Comparison of ENCODE assay signal across 8 cellular contexts in genomic region chr9:113675475-113675941, GRCh38.
DNase-seq lines count a peak whose midpoint lies in the region; ATAC-seq and TF ChIP-seq lines count a peak whose summit lies in the region.

No MANE protein-coding gene starts in this region.

- no peak overlapping the region for H3K9ac ChIP-seq in endodermal cell (ENCODE audit: extremely low read depth, low read length, poor library complexity, severe bottlenecking)

- no peak overlapping the region for H3K27ac ChIP-seq in endodermal cell (ENCODE audit: low read depth, low read length)

- WGBS in endodermal cell (ENCODE audit: insufficient coverage in 1 of 2, insufficient read length in 1 of 2), 2 experiments = 88 to 96% methylated on average over 8 to 10 of the region's 10 CpGs

- no peaks in the 10 kb centered on the region for H3K4me1 ChIP-seq in endodermal cell (ENCODE audit: control insufficient read depth, insufficient read depth, low read length)

- H3K27me3 ChIP-seq in endodermal cell (ENCODE audit: control insufficient read depth, insufficient read depth, low read length, poor library complexity, severe bottlenecking) = peaks cover under 1% of the 10 kb centered on the region

- ATAC-seq in HG03045 (IDR thresholded peaks at IDR 0.05; ENCODE audit: unreplicated experiment) = no peak

- no peak for TF ChIP-seq CTCF in fibroblast of villous mesenchyme (IDR thresholded peaks at IDR 0.05; ENCODE audit: insufficient read depth, low read depth, low read length)
- TF ChIP-seq CTCF in endodermal cell (conservative IDR thresholded peaks at IDR 0.05) = no peak

- H3K36me3 ChIP-seq in endodermal cell (ENCODE audit: control insufficient read depth, insufficient read depth, low read length) = no peaks in the 10 kb centered on the region

- peaks cover 7% of the 10 kb centered on the region for H3K4me1 Mint-ChIP-seq in endodermal cell

- DNase-seq in GM04504 (ENCODE audit: low read depth) = peak; percentile 97
- peak; percentile 36 for DNase-seq in SK-MEL-5 (ENCODE audit: low read depth, low spot score)
- DNase-seq in fibroblast of villous mesenchyme (ENCODE audit: low read depth) = peak; percentile 89
- DNase-seq in skeletal muscle cell (ENCODE audit: low read depth) = peak; percentile 91
- DNase-seq in inferior parietal cortex (ENCODE audit: extremely low spot score) = no peak
- no peak for DNase-seq in endodermal cell
- no peak for DNase-seq in DMS 273 (lab: John Stamatoyannopoulos, UW; ENCODE audit: unreplicated experiment)

- H3K4me3 ChIP-seq in fibroblast of villous mesenchyme (ENCODE audit: low read depth, low read length) (no peak overlapping the region), skeletal muscle cell (ENCODE audit: low read depth, low read length) (no peak overlapping the region), endodermal cell (ENCODE audit: low read length) (no peak overlapping the region)

- no peak overlapping the region for H3K27ac Mint-ChIP-seq in endodermal cell

- no peaks in the 10 kb centered on the region for H3K36me3 Mint-ChIP-seq in endodermal cell (ENCODE audit: low read depth)

- H3K27me3 Mint-ChIP-seq in endodermal cell (ENCODE audit: insufficient read depth) = peaks cover 15% of the 10 kb centered on the region

- in situ Hi-C loops in SK-MEL-5 (cut with HindIII; ENCODE audit: low pct_unique_long_range_greater_than_20kb, low sequenced_read_pairs) = no loop called here

- H3K9me3 Mint-ChIP-seq in endodermal cell = no peaks in the 10 kb centered on the region

- no peak overlapping the region for H3K4me3 Mint-ChIP-seq in endodermal cell

- no peaks in the 10 kb centered on the region for H3K9me3 ChIP-seq in endodermal cell (ENCODE audit: control insufficient read depth, low read length)

Comparison
In these comparisons a context has a peak if more than half of its experiments do, and no peak if none do; other contexts are left out.
1. DNase-seq: peak in GM04504 (single experiment), SK-MEL-5 (single experiment), fibroblast of villous mesenchyme (single experiment) and skeletal muscle cell (single experiment); none in inferior parietal cortex (single experiment), endodermal cell (single experiment) and DMS 273 (single experiment).